19 cellular contexts compared by ENCODE assay signal in the genomic region with DNA sequence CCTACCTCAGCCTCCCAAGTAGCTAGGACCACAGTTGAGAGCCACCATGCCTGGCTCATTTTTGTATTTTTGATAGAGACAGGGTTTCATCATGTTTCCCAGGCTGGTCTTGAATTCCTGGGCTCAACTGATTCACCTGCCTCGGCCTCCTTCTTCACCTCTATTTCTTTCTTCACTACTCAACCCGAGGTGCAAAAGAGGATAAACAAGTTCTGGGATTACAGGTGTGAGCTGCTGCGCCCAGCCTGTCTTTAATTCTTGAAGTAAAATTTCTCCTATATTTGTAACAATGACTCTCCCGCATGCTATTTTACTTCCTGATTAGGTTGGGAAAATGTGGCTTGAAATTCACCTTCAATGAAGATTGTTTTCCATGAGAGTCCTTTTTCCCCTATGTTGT. TPM values are rescaled to one million over a fixed set of nuclear protein-coding genes. Genes with fewer than 3 reads are reported as not detected.
A peak's percentile ranks its signal among the peaks of the same experiment; 100 is the strongest.
DNase-seq lines count a peak whose midpoint lies in the region; ATAC-seq and TF ChIP-seq lines count a peak whose summit lies in the region.
"Had no signal": no experiment of that assay in that cellular context is flagged by ENCODE, and none has a peak within 500 bp of the region (broad histone marks: within the 10 kb centered on the region; RNA-seq: fewer than 3 reads in every experiment).

No MANE protein-coding gene starts in this region.

- H3K27ac ChIP-seq in heart right ventricle (peak overlapping the region; percentile 22 to 80 (median 56)), mammary epithelial cell (ENCODE audit: insufficient read depth, low read depth, low read length) (peak overlapping the region; percentile 84), mesenchymal stem cell (ENCODE audit: low read length, poor library complexity, severe bottlenecking) (peak overlapping the region; percentile 41)
- H3K27ac ChIP-seq: C4-2B, neutrophil had no signal

- dilution Hi-C loops in mammary epithelial cell (cut with HindIII; ENCODE audit: low sequenced_read_pairs): no loop called here

- no peak overlapping the region for H2BK5ac ChIP-seq in mesenchymal stem cell (ENCODE audit: low read depth, low read length, poor library complexity, severe bottlenecking)

- in situ Hi-C loops in mammary epithelial cell (cut with MboI; ENCODE audit: low sequenced_read_pairs in 2 of 2): no loop called here

- TF ChIP-seq CTCF in heart right ventricle (IDR thresholded peaks at IDR 0.05) (no peak), mammary epithelial cell (conservative IDR thresholded peaks at IDR 0.05 in 1 of 2, IDR thresholded peaks at IDR 0.05 in 1 of 2; ENCODE audit: extremely low read depth in 1 of 2, insufficient read depth in 1 of 2, low read depth in 1 of 2, low read length in 2 of 2) (no peak), type B pancreatic cell (conservative IDR thresholded peaks at IDR 0.05) (no peak), WTC11 (IDR thresholded peaks at IDR 0.05) (no peak)

- H4K20me1 ChIP-seq in mammary epithelial cell (ENCODE audit: insufficient read depth, low read length): no peaks in the 10 kb centered on the region

- peaks cover 8% of the 10 kb centered on the region for H3K36me3 Mint-ChIP-seq in type B pancreatic cell
- H3K36me3 Mint-ChIP-seq in WTC11: no peaks in the 10 kb centered on the region

- no peak overlapping the region for H4K91ac ChIP-seq in mesenchymal stem cell (ENCODE audit: low read length)

- no peak overlapping the region for H2AK5ac ChIP-seq in mesenchymal stem cell (ENCODE audit: low read length, severe bottlenecking)

- H2BK12ac ChIP-seq in mesenchymal stem cell (ENCODE audit: low read length in 2 of 2): no peak overlapping the region

- H2BK15ac ChIP-seq in mesenchymal stem cell (ENCODE audit: low read depth, poor library complexity, severe bottlenecking): no peak overlapping the region

- peaks cover 98% of the 10 kb centered on the region for H3K79me2 ChIP-seq in mammary epithelial cell (ENCODE audit: insufficient read depth, low read length)

- peaks cover 0 to 100% (median 67%) of the 10 kb centered on the region in 9 donors for H3K4me1 ChIP-seq in heart right ventricle
- H3K4me1 ChIP-seq in mammary epithelial cell (ENCODE audit: insufficient read depth, low read length): peaks cover 38% of the 10 kb centered on the region
- peaks cover 1% of the 10 kb centered on the region for H3K4me1 ChIP-seq in mesenchymal stem cell (ENCODE audit: control insufficient read depth, insufficient read depth, low read depth, low read length)

- H2AFZ ChIP-seq in mammary epithelial cell (ENCODE audit: low read depth, low read length) (no peak overlapping the region), mesenchymal stem cell (ENCODE audit: low read depth, low read length) (no peak overlapping the region)

- no peak for DNase-seq in heart right ventricle
- no peak for DNase-seq in Right ventricle myocardium inferior (ENCODE audit: missing footprints)
- no peak for DNase-seq in mammary epithelial cell
- no peak for DNase-seq in mesenchymal stem cell
- no peak for DNase-seq in type B pancreatic cell (ENCODE audit: extremely low spot score, unreplicated experiment)
- DNase-seq in WTC11 (ENCODE audit: low spot score): no peak
- no peak for DNase-seq in RKO (ENCODE audit: low spot score)
- DNase-seq: activated CD4-positive, CD25-positive, alpha-beta regulatory T cell treated with anti-CD3 and anti-CD28 coated beads, Interleukin-2, amount 50 U/mL, for 72 hours; activated naive CD8-positive, alpha-beta T cell treated with anti-CD3 and anti-CD28 coated beads, Interleukin-2, amount 50 U/mL, for 24 hours; caudate nucleus; Karpas-422; NCI-H1105; SIG-M5; T-helper 9 cell had no signal

- 87 to 88% methylated on average over 4 of the region's 4 CpGs for WGBS in heart right ventricle, 2 donors
- WGBS in mammary epithelial cell (ENCODE audit: low coverage, missing lambda C conversion rate): 93% methylated on average over 4 of the region's 4 CpGs
- WGBS in mesenchymal stem cell: 100% methylated on average over 1 of the region's 4 CpGs

- no peaks in the 10 kb centered on the region for H3K9me3 Mint-ChIP-seq in type B pancreatic cell
- H3K9me3 Mint-ChIP-seq in WTC11: no peaks in the 10 kb centered on the region
- H3K9me3 Mint-ChIP-seq: activated naive CD8-positive, alpha-beta T cell treated with anti-CD3 and anti-CD28 coated beads, Interleukin-2, amount 50 U/mL, for 24 hours; activated T-helper 2 cell treated with anti-CD3 and anti-CD28 coated beads, Interferon-gamma antibody, Interleukin-2, Interleukin-4, amounts not matched to agents 10 μg/mL and 5 μg/mL and 100 μg/mL, durations not matched to agents 14 hours and 24 hours and 36 hours had no signal

- H4K8ac ChIP-seq in mesenchymal stem cell (ENCODE audit: low read length): no peak overlapping the region

- intact Hi-C loops in heart right ventricle (cut with DNase I): loop anchor here in 2 of 10 donors (5.0 to 10.0 kb wide), 2 partner anchors 34 to 854 kb away; no protein-coding TSS in a partner anchor
- intact Hi-C loops in Right ventricle myocardium inferior (cut with DNase I): no loop called here
- intact Hi-C loops in mammary epithelial cell (cut with micrococcal nuclease): no loop called here

- H3K27me3 ChIP-seq in heart right ventricle (no peaks in the 10 kb centered on the region), mammary epithelial cell (ENCODE audit: insufficient read depth, low read length) (no peaks in the 10 kb centered on the region), mesenchymal stem cell (ENCODE audit: control insufficient read depth in 1 of 2, insufficient read depth in 1 of 2, low read length in 2 of 2) (no peaks in the 10 kb centered on the region)
- H3K27me3 ChIP-seq: neutrophil had no signal

- H3K4me3 Mint-ChIP-seq in type B pancreatic cell: peak overlapping the region; percentile 13
- H3K4me3 Mint-ChIP-seq in WTC11: no peak overlapping the region
- H3K4me3 Mint-ChIP-seq: activated naive CD8-positive, alpha-beta T cell treated with anti-CD3 and anti-CD28 coated beads, Interleukin-2, amount 50 U/mL, for 24 hours had no signal

- peaks cover 23% of the 10 kb centered on the region for H3K4me1 Mint-ChIP-seq in type B pancreatic cell (ENCODE audit: unreplicated experiment)
- peaks cover 5% of the 10 kb centered on the region for H3K4me1 Mint-ChIP-seq in WTC11

- H3K9me3 ChIP-seq in heart right ventricle (no peaks in the 10 kb centered on the region), mammary epithelial cell (replicated peaks; ENCODE audit: insufficient read depth, low read length) (no peaks in the 10 kb centered on the region), mesenchymal stem cell (ENCODE audit: control insufficient read depth, low read length) (no peaks in the 10 kb centered on the region)
- H3K9me3 ChIP-seq: neutrophil had no signal

- no peak overlapping the region for H2BK120ac ChIP-seq in mesenchymal stem cell (ENCODE audit: low read depth, low read length)

- H3K9ac ChIP-seq in mammary epithelial cell (ENCODE audit: insufficient read depth, low read length) (peak overlapping the region; percentile 49), mesenchymal stem cell (ENCODE audit: low read length) (peak overlapping the region; percentile 9)

- POLR2A ChIA-PET in WTC11 (lab: Charles Lee): no interaction called here

- no peak overlapping the region for H3K18ac ChIP-seq in mesenchymal stem cell (ENCODE audit: low read depth in 1 of 2, low read length in 2 of 2)

- CTCF ChIA-PET in mammary epithelial cell (lab: Charles Lee; ENCODE audit: low non-redundant PET): no interaction called here
- CTCF ChIA-PET in WTC11 (lab: Charles Lee): no interaction called here

- H3K27me3 Mint-ChIP-seq in type B pancreatic cell (no peaks in the 10 kb centered on the region), WTC11 (ENCODE audit: low read depth) (peaks cover 8% of the 10 kb centered on the region; the same call in 1 of the 2 replicates)
- H3K27me3 Mint-ChIP-seq: activated naive CD8-positive, alpha-beta T cell treated with anti-CD3 and anti-CD28 coated beads, Interleukin-2, amount 50 U/mL, for 24 hours had no signal

- no peak overlapping the region for H3K14ac ChIP-seq in mesenchymal stem cell (ENCODE audit: low read length in 2 of 2)

- H3K27ac Mint-ChIP-seq in type B pancreatic cell (peak overlapping the region; percentile 85), WTC11 (no peak overlapping the region)
- H3K27ac Mint-ChIP-seq: activated naive CD8-positive, alpha-beta T cell treated with anti-CD3 and anti-CD28 coated beads, Interleukin-2, amount 50 U/mL, for 24 hours; activated T-helper 2 cell treated with anti-CD3 and anti-CD28 coated beads, Interferon-gamma antibody, Interleukin-2, Interleukin-4, amounts not matched to agents 10 μg/mL and 5 μg/mL and 100 μg/mL, durations not matched to agents 14 hours and 24 hours and 36 hours had no signal

- H3K79me1 ChIP-seq in mesenchymal stem cell (replicated peaks; ENCODE audit: low read length, poor library complexity, severe bottlenecking): peaks cover 11% of the 10 kb centered on the region

- no peak overlapping the region for H3K4me3 ChIP-seq in heart right ventricle
- H3K4me3 ChIP-seq in mammary epithelial cell (replicated peaks in 1 of 3; ENCODE audit: insufficient read depth in 1 of 3, low read depth in 2 of 3, low read length in 3 of 3): no peak overlapping the region
- no peak overlapping the region for H3K4me3 ChIP-seq in mesenchymal stem cell (ENCODE audit: insufficient read depth in 1 of 2, low read depth in 1 of 2, low read length in 2 of 2)
- H3K4me3 ChIP-seq: skin epidermis had no signal

- H3K36me3 ChIP-seq in heart right ventricle: no peaks in the 10 kb centered on the region
- no peaks in the 10 kb centered on the region for H3K36me3 ChIP-seq in mammary epithelial cell (ENCODE audit: insufficient read depth, low read length)
- H3K36me3 ChIP-seq in mesenchymal stem cell (ENCODE audit: control insufficient read depth in 1 of 2, insufficient read depth in 2 of 2, low read depth in 1 of 2, low read length in 2 of 2): no peaks in the 10 kb centered on the region
- H3K36me3 ChIP-seq: neutrophil had no signal

- no peak overlapping the region for H3K23ac ChIP-seq in mesenchymal stem cell (ENCODE audit: low read length in 2 of 2)

- no peak overlapping the region for H3K4ac ChIP-seq in mesenchymal stem cell (ENCODE audit: low read depth in 1 of 2, low read length in 2 of 2)

- no TSS peak for BruUV-seq in mammary epithelial cell (replicated peaks; lab: Mats Ljungman, UMichigan)

- no peak for ATAC-seq in heart right ventricle
- no peak for ATAC-seq in Right ventricle myocardium inferior
- ATAC-seq in GM21528 (IDR thresholded peaks at IDR 0.05; ENCODE audit: low FRiP score, unreplicated experiment): no peak
- ATAC-seq in WTC11: no peak
- ATAC-seq: activated naive CD8-positive, alpha-beta T cell treated with anti-CD3 and anti-CD28 coated beads, Interleukin-2, amount 50 U/mL, for 24 hours had no signal

- H3K4me2 ChIP-seq in mammary epithelial cell (ENCODE audit: insufficient read depth, low read depth, low read length): peak overlapping the region; percentile 58
- no peak overlapping the region for H3K4me2 ChIP-seq in mesenchymal stem cell (ENCODE audit: low read length, poor library complexity, severe bottlenecking)

RNA-seq across cellular contexts. Expression of gene CAST, which starts 46.4 kb away (rescaled TPM):
- total RNA-seq in heart right ventricle (100 to 1,000 TPM; 385 to 783 (median 535) TPM), Right ventricle myocardium inferior (461 TPM), mammary epithelial cell (100 to 1,000 TPM; 397 to 459 TPM), type B pancreatic cell (ENCODE audit: low replicate concordance) (239 and 388 TPM in 2 replicates), WTC11 (2021) (38.9 to 45.9 TPM (median 40.0 TPM) in 3 replicates)
- polyA plus RNA-seq in heart right ventricle (100 to 1,000 TPM; 174 to 245 TPM), mammary epithelial cell (339 TPM)
- 359 TPM for polyA minus RNA-seq in mammary epithelial cell
- 217 TPM for polyA plus RNA-seq in mesenchymal stem cell (2013, experiment 1 of 2)
- 216 TPM for polyA plus RNA-seq in mesenchymal stem cell (2013, experiment 2 of 2)
